ENCODE assay signal across 23 cellular contexts in the genomic region with DNA sequence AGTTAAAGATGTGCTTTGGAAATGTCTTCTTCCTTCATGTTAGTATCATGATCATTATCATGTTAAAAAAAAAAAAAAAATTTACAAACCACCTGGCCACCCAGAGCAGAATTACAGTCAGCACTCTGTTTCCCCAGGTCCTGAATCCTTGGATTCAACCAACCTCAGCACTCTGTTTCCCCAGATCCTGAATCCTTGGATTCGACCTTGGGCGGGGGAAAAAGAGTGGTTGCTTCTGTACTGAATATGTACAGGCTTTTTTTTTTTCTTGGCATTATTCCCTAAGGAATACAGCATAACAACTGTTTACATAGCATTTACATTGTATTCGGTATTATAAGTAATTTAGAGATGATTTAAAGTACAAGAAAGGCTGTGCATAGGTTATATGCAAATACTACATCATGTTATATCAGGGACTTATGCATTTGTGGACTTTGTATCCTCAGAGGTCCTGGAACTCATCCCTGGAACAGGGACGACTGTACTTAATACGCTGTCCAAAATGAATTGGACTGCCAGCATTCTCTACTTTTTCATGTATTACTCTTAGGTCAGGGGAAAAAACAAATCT. TPM values are rescaled to one million over a fixed set of nuclear protein-coding genes. Genes with fewer than 3 reads are reported as not detected.
DNase-seq lines count a peak whose midpoint lies in the region; ATAC-seq, FAIRE-seq and TF ChIP-seq lines count a peak whose summit lies in the region.
"Had no signal": no experiment of that assay in that cellular context is flagged by ENCODE, and none has a peak within 500 bp of the region (broad histone marks: within the 10 kb centered on the region; RNA-seq: fewer than 3 reads in every experiment).

No MANE protein-coding gene starts in this region.

- no peaks in the 10 kb centered on the region for H3K9me3 ChIP-seq in liver (ENCODE audit: control insufficient read depth in 4 of 4, low read length in 3 of 4)
- H3K9me3 ChIP-seq in HepG2 (ENCODE audit: low read length), result no peaks in the 10 kb centered on the region
- H3K9me3 ChIP-seq in colonic mucosa, result no peaks in the 10 kb centered on the region
- H3K9me3 ChIP-seq in mucosa of descending colon, result no peaks in the 10 kb centered on the region
- no peaks in the 10 kb centered on the region for H3K9me3 ChIP-seq in tibial artery

- in situ Hi-C loops in HepG2 (cut with HindIII; ENCODE audit: extremely low pct_ligation_motif_present, low pct_unique_long_range_greater_than_20kb), result no loop called here

- TF ChIP-seq EP300 in HepG2 (IDR thresholded peaks at IDR 0.05; ENCODE audit: low read depth in 2 of 2, low read length in 2 of 2) (no peak), HepG2 (CRISPR knock-in tag; IDR thresholded peaks at IDR 0.05; ENCODE audit: borderline replicate concordance) (no peak)

- no peak for TF ChIP-seq POLR2A in HepG2 (IDR thresholded peaks at IDR 0.05; ENCODE audit: insufficient read depth in 1 of 2, low read depth in 2 of 2, low read length in 2 of 2)

- CTCF ChIA-PET in HepG2 (lab: Yijun Ruan, JAX; ENCODE audit: low intra/inter-chr PET ratio, low total read pairs), result no interaction called here

- 66% methylated on average over 5 of the region's 5 CpGs for WGBS in liver
- 93% methylated on average over 5 of the region's 5 CpGs for WGBS in HepG2 (ENCODE audit: low lambda C conversion rate)

- H3K4me3 ChIP-seq in liver (ENCODE audit: low read depth in 1 of 3, low read length in 3 of 3) (no peak overlapping the region), HepG2 (replicated peaks in 1 of 3; ENCODE audit: insufficient read depth in 1 of 3, low read depth in 2 of 3, low read length in 3 of 3) (no peak overlapping the region), colonic mucosa (no peak overlapping the region), mucosa of descending colon (no peak overlapping the region), tibial artery (no peak overlapping the region)

- intact Hi-C loops in HepG2 (cut with micrococcal nuclease; ENCODE audit: unreplicated experiment), result no loop called here
- intact Hi-C loops in colonic mucosa (cut with DNase I), result no loop called here
- intact Hi-C loops in mucosa of descending colon (cut with DNase I, micrococcal nuclease), result no loop called here
- intact Hi-C loops in tibial artery (cut with DNase I; ENCODE audit: low total_unique reads), result no loop called here

- H2AFZ ChIP-seq in HepG2 (ENCODE audit: low read length), result no peak overlapping the region

- no peaks in the 10 kb centered on the region for H4K20me1 ChIP-seq in HepG2 (ENCODE audit: insufficient read depth, low read length)

- POLR2A ChIA-PET in HepG2 (lab: Yijun Ruan, JAX), result no interaction called here

- H3K4me2 ChIP-seq in HepG2 (ENCODE audit: low read depth, low read length), result no peak overlapping the region

- ATAC-seq in HepG2, result no peak
- peak; percentile 64 for ATAC-seq in mucosa of descending colon
- ATAC-seq: HCT116, Right ventricle myocardium inferior had no signal

- H3K36me3 ChIP-seq in liver (ENCODE audit: control insufficient read depth in 4 of 4, insufficient read depth in 3 of 4, low read depth in 1 of 4, low read length in 3 of 4) (no peaks in the 10 kb centered on the region), HepG2 (replicated peaks in 1 of 2; ENCODE audit: control insufficient read depth in 1 of 2, insufficient read depth in 2 of 2, low read length in 2 of 2) (peaks cover 1 to 17% of the 10 kb centered on the region in 2 experiments; a peak in 4 of 5 replicates), colonic mucosa (no peaks in the 10 kb centered on the region), mucosa of descending colon (ENCODE audit: low read depth) (no peaks in the 10 kb centered on the region), tibial artery (no peaks in the 10 kb centered on the region)

- H3K9ac ChIP-seq in liver (ENCODE audit: low read depth in 1 of 2, low read length in 2 of 2) (no peak overlapping the region), HepG2 (ENCODE audit: insufficient read depth, low read depth, low read length) (no peak overlapping the region), colonic mucosa (ENCODE audit: low read depth in 2 of 2, low read length in 2 of 2) (no peak overlapping the region)

- TF ChIP-seq CTCF in liver (IDR thresholded peaks at IDR 0.05; ENCODE audit: low read depth, low read length, missing input control) (no peak), HepG2 (CRISPR knock-in tag; IDR thresholded peaks at IDR 0.05) (no peak), colonic mucosa (IDR thresholded peaks at IDR 0.05) (no peak), mucosa of descending colon (IDR thresholded peaks at IDR 0.05) (no peak), tibial artery (IDR thresholded peaks at IDR 0.05) (no peak)

- H3K4me1 ChIP-seq in liver (ENCODE audit: control insufficient read depth in 4 of 4, insufficient read depth in 4 of 4, low read length in 3 of 4) (peaks cover 4 to 32% (median 22%) of the 10 kb centered on the region in 4 donors), HepG2 (ENCODE audit: insufficient read depth, low read length) (no peaks in the 10 kb centered on the region), colonic mucosa (peaks cover 4% of the 10 kb centered on the region), mucosa of descending colon (ENCODE audit: low read depth) (peaks cover 6% of the 10 kb centered on the region), tibial artery (peaks cover 0 to 18% (median 12%) of the 10 kb centered on the region in 4 donors)

- peaks cover 7% of the 10 kb centered on the region for H3K79me2 ChIP-seq in HepG2 (ENCODE audit: insufficient read depth, low read length)

- H3K27me3 ChIP-seq in liver (ENCODE audit: control insufficient read depth in 4 of 4, insufficient read depth in 4 of 4, low read length in 3 of 4) (no peaks in the 10 kb centered on the region), HepG2 (ENCODE audit: control insufficient read depth in 1 of 2, insufficient read depth in 2 of 2, low read length in 2 of 2) (no peaks in the 10 kb centered on the region), colonic mucosa (no peaks in the 10 kb centered on the region), tibial artery (peaks cover 0 to 22% of the 10 kb centered on the region in 2 donors)

- no TSS peak for BruUV-seq in HepG2 (replicated peaks; lab: Mats Ljungman, UMichigan)

- TF ChIP-seq RAD21 in liver (IDR thresholded peaks at IDR 0.05) (no peak), HepG2 (CRISPR knock-in tag; IDR thresholded peaks at IDR 0.05) (no peak)

- DNase-seq in HepG2 (ENCODE audit: low spot score), result no peak
- DNase-seq in colonic mucosa, result peak; percentile 51
- peak in 1 of 3 donors; percentile 56 for DNase-seq in mucosa of descending colon
- DNase-seq in activated CD4-positive, alpha-beta T cell treated with anti-CD3 and anti-CD28 coated beads, Interleukin-2, amount 50 U/mL, for 1 hour, result no peak
- DNase-seq in tibial artery, result no peak
- DNase-seq in superior temporal gyrus (ENCODE audit: extremely low spot score), result no peak
- DNase-seq: DMS53, GDM1, KG1, NCI-H1092, NCI-H1436 treated with DMSO at 0.1 percent for 48 hours, NCI-H2029 treated with DMSO at 0.1 percent for 48 hours, NCI-H510A, OCI-M1 had no signal

- H3K27ac ChIP-seq in liver (ENCODE audit: low read depth in 1 of 2, low read length in 2 of 2) (no peak overlapping the region), HepG2 (ENCODE audit: extremely low read length, insufficient read depth, low read length) (no peak overlapping the region), colonic mucosa (no peak overlapping the region), tibial artery (no peak overlapping the region)
- H3K27ac ChIP-seq: C4-2B had no signal

- FAIRE-seq in HepG2 (lab: Jason Lieb, UNC), result no peak
- FAIRE-seq: A204.1, D721Med, GM18507, H1, RCC 7860 had no signal

TF ChIP-seq in liver, 16 proteins besides CTCF, POLR2A, EP300 and RAD21:
- TF ChIP-seq YY1 (IDR thresholded peaks at IDR 0.05), result no peak
- peak; percentile 16 to 38 for TF ChIP-seq HNF4A (conservative IDR thresholded peaks at IDR 0.05)

TF ChIP-seq in HepG2, 621 proteins besides CTCF, POLR2A, EP300 and RAD21 (continues in another document):
- no peak for TF ChIP-seq NFE2L2 (IDR thresholded peaks at IDR 0.05; ENCODE audit: low read length)
- no peak for TF ChIP-seq TSC22D2 (CRISPR knock-in tag; IDR thresholded peaks at IDR 0.05; ENCODE audit: borderline replicate concordance)
- no peak for TF ChIP-seq MIER3 (CRISPR knock-in tag; IDR thresholded peaks at IDR 0.05; ENCODE audit: borderline replicate concordance)
- no peak for TF ChIP-seq ZNF44 (CRISPR knock-in tag; IDR thresholded peaks at IDR 0.05)
- TF ChIP-seq SKI (IDR thresholded peaks at IDR 0.05; ENCODE audit: partially characterized antibody), result no peak

RNA-seq across cellular contexts. Expression of a gene that starts 31.2 kb away (rescaled TPM):
- total RNA-seq in liver (10 to 100 TPM in 1 of 2 donors, 1 to 10 TPM in 1; 2.8 to 16.7 TPM), HepG2 (2016; rRNA removed; fragmentation: Illumina TruSeq; extraction: Trizol) (25.1 and 31.9 TPM in 2 replicates), colonic mucosa (1 to 10 TPM; 9.8 to 9.9 TPM), mucosa of descending colon (10 to 100 TPM; 11.7 to 22.3 (median 19.8) TPM)
- polyA plus RNA-seq in liver (1 to 10 TPM; 4.1 to 4.3 TPM), HepG2 (2011; rRNA removed) (9.7 and 11.8 TPM in 2 replicates)
- total RNA-seq in HepG2 (2016; cell fraction: cytosol; rRNA removed; fragmentation: Illumina TruSeq; extraction: Trizol; ENCODE audit: low read depth), result 3.4 and 3.6 TPM in 2 replicates
- 27.9 and 31.1 TPM in 2 replicates for total RNA-seq in HepG2 (2016; cell fraction: insoluble cytoplasmic fraction; rRNA removed; fragmentation: Illumina TruSeq; extraction: Trizol)
- total RNA-seq in HepG2 (2016; cell fraction: membrane; rRNA removed; fragmentation: Illumina TruSeq; extraction: Trizol), result 14.4 and 15.6 TPM in 2 replicates
- 41.4 and 42.7 TPM in 2 replicates for total RNA-seq in HepG2 (2016; cell fraction: nucleus; rRNA removed; fragmentation: Illumina TruSeq; extraction: Trizol)
- polyA plus RNA-seq in HepG2 (2011; cell fraction: cytosol; rRNA removed), result 7.1 and 9.4 TPM in 2 replicates
- polyA plus RNA-seq in HepG2 (2011; cell fraction: nucleus; rRNA removed), result 4.6 and 5.1 TPM in 2 replicates
- 13.4 and 15.6 TPM in 2 replicates for polyA plus RNA-seq in HepG2 (2012)
- polyA plus RNA-seq in HepG2 (2016; cell fraction: cytosol; fragmentation: Illumina TruSeq; extraction: Trizol; ENCODE audit: low read depth), result 1.1 and 1.4 TPM in 2 replicates
- polyA plus RNA-seq in HepG2 (2016; cell fraction: insoluble cytoplasmic fraction; fragmentation: Illumina TruSeq; extraction: Trizol; ENCODE audit: low read depth), result 14.2 and 17.2 TPM in 2 replicates
- 5.6 and 6.3 TPM in 2 replicates for polyA plus RNA-seq in HepG2 (2016; cell fraction: membrane; fragmentation: Illumina TruSeq; extraction: Trizol; ENCODE audit: low read depth)
- polyA plus RNA-seq in HepG2 (2016; cell fraction: nucleus; fragmentation: Illumina TruSeq; extraction: Trizol; ENCODE audit: insufficient read depth, low read depth), result 22.6 and 25.7 TPM in 2 replicates
- polyA minus RNA-seq in HepG2 (2011; rRNA and poly(A)+ RNA removed; ENCODE audit: low replicate concordance), result 10.4 and 10.7 TPM in 2 replicates
- polyA minus RNA-seq in HepG2 (2011; cell fraction: cytosol; rRNA and poly(A)+ RNA removed), result 12.4 and 12.9 TPM in 2 replicates
- 21.4 and 26.1 TPM in 2 replicates for polyA minus RNA-seq in HepG2 (2011; cell fraction: nucleus; rRNA and poly(A)+ RNA removed)
